ENCODE assay signal across 1 cellular context in genomic region chr22:32680277-32680676, GRCh38.
TF ChIP-seq lines count a peak whose summit lies in the region.

No MANE protein-coding gene starts in this region.

TF ChIP-seq in HepG2, 621 proteins besides CTCF, POLR2A, EP300 and RAD21 (continued from another document and continues in another):
- TF ChIP-seq, protein P1, sequence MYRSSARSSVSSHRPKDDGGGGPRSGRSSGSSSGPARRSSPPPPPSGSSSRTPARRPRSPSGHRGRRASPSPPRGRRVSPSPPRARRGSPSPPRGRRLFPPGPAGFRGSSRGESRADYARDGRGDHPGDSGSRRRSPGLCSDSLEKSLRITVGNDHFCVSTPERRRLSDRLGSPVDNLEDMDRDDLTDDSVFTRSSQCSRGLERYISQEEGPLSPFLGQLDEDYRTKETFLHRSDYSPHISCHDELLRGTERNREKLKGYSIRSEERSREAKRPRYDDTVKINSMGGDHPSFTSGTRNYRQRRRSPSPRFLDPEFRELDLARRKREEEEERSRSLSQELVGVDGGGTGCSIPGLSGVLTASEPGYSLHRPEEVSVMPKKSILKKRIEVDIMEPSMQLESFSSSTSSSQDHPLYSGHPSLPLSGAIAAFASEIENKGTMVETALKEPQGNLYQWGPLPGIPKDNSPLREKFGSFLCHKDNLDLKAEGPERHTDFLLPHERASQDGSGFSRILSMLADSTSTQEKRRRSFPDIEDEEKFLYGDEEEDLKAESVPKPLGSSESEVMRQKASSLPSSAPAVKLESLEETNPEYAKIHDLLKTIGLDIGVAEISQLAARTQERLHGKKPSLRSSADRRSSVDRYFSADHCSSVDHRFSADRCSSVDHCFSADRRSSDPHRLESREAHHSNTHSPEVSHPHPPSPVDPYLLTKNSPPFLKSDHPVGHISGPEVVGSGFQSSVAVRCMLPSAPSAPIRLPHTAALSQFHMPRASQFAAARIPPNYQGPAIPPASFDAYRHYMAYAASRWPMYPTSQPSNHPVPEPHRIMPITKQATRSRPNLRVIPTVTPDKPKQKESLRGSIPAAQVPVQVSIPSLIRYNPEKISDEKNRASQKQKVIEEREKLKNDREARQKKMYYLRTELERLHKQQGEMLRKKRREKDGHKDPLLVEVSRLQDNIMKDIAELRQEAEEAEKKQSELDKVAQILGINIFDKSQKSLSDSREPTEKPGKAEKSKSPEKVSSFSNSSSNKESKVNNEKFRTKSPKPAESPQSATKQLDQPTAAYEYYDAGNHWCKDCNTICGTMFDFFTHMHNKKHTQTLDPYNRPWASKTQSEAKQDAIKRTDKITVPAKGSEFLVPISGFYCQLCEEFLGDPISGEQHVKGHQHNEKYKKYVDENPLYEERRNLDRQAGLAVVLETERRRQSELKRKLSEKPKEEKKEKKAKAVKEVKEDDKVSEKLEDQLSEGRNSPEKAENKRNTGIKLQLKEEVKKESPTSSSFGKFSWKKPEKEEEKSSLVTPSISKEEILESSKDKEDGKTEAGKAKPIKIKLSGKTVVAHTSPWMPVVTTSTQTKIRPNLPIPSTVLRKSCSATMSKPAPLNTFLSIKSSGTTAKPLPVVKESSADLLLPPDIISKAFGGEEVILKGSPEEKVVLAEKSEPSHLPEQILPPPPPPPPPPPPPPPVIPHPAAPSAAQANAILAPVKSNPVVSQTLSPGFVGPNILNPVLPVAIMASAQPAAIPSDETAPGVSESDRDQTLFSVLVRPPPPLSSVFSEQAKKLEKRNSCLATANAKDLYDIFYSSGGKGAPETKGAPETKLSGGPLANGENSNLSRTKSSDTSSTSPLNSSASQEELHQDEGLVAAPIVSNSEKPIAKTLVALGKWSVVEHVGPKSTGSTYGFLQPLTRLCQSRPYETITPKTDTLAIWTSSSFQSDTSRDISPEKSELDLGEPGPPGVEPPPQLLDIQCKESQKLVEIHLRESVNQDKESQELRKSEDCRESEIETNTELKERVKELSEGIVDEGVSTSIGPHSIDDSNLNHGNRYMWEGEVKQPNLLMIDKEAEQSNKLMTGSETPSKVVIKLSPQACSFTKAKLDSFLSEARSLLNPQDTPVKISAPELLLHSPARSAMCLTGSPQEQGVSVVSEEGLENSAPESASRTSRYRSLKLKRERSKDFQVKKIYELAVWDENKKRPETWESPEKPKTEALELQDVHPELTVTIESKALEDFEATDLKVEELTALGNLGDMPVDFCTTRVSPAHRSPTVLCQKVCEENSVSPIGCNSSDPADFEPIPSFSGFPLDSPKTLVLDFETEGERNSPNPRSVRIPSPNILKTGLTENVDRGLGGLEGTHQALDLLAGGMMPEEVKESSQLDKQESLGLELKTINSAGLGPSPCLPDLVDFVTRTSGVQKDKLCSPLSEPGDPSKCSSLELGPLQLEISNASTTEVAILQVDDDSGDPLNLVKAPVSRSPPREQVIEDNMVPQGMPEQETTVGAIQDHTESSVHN (CRISPR knock-in tag; IDR thresholded peaks at IDR 0.05): no peak
- TF ChIP-seq, protein P2, sequence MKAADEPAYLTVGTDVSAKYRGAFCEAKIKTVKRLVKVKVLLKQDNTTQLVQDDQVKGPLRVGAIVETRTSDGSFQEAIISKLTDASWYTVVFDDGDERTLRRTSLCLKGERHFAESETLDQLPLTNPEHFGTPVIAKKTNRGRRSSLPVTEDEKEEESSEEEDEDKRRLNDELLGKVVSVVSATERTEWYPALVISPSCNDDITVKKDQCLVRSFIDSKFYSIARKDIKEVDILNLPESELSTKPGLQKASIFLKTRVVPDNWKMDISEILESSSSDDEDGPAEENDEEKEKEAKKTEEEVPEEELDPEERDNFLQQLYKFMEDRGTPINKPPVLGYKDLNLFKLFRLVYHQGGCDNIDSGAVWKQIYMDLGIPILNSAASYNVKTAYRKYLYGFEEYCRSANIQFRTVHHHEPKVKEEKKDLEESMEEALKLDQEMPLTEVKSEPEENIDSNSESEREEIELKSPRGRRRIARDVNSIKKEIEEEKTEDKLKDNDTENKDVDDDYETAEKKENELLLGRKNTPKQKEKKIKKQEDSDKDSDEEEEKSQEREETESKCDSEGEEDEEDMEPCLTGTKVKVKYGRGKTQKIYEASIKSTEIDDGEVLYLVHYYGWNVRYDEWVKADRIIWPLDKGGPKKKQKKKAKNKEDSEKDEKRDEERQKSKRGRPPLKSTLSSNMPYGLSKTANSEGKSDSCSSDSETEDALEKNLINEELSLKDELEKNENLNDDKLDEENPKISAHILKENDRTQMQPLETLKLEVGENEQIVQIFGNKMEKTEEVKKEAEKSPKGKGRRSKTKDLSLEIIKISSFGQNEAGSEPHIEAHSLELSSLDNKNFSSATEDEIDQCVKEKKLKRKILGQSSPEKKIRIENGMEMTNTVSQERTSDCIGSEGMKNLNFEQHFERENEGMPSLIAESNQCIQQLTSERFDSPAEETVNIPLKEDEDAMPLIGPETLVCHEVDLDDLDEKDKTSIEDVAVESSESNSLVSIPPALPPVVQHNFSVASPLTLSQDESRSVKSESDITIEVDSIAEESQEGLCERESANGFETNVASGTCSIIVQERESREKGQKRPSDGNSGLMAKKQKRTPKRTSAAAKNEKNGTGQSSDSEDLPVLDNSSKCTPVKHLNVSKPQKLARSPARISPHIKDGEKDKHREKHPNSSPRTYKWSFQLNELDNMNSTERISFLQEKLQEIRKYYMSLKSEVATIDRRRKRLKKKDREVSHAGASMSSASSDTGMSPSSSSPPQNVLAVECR (CRISPR knock-in tag; IDR thresholded peaks at IDR 0.05; ENCODE audit: borderline replicate concordance): peak; percentile 29; the same call in 1 of the 2 replicates
- TF ChIP-seq NFE2 (CRISPR knock-in tag; IDR thresholded peaks at IDR 0.05) (no peak), HNRNPH1 (optimal IDR thresholded peaks at IDR 0.05; ENCODE audit: low read depth, low read length) (no peak), HBP1 (CRISPR knock-in tag; IDR thresholded peaks at IDR 0.05; ENCODE audit: low read depth) (no peak), REXO4 (CRISPR knock-in tag; IDR thresholded peaks at IDR 0.05; ENCODE audit: borderline replicate concordance) (no peak), ETV6 (CRISPR knock-in tag; conservative IDR thresholded peaks at IDR 0.05) (no peak), ZNF34 (CRISPR knock-in tag; IDR thresholded peaks at IDR 0.05; ENCODE audit: borderline replicate concordance) (no peak), FOXO1 (CRISPR knock-in tag; IDR thresholded peaks at IDR 0.05) (peak; percentile 65; the same call in 1 of the 2 replicates), RNF219 (CRISPR knock-in tag; IDR thresholded peaks at IDR 0.05) (no peak), MBNL3 (CRISPR knock-in tag; conservative IDR thresholded peaks at IDR 0.05) (no peak), ZNF670 (CRISPR knock-in tag; IDR thresholded peaks at IDR 0.05; ENCODE audit: borderline replicate concordance) (no peak), ZNF777 (CRISPR knock-in tag; IDR thresholded peaks at IDR 0.05) (no peak), NR2F2 (IDR thresholded peaks at IDR 0.05; ENCODE audit: borderline replicate concordance, low read depth) (0 out of 2 replicates have a peak, but pooled peaks have one; percentile 36), U2AF1 (optimal IDR thresholded peaks at IDR 0.05; ENCODE audit: low read depth, low read length) (no peak), NCOA5 (CRISPR knock-in tag; IDR thresholded peaks at IDR 0.05) (no peak), ZBTB10 (CRISPR knock-in tag; IDR thresholded peaks at IDR 0.05; ENCODE audit: borderline replicate concordance) (no peak), RARA (CRISPR knock-in tag; IDR thresholded peaks at IDR 0.05) (peak; percentile 93), SSRP1 (CRISPR knock-in tag; IDR thresholded peaks at IDR 0.05) (no peak), GATA4 (IDR thresholded peaks at IDR 0.05; ENCODE audit: borderline replicate concordance, low read depth) (no peak), HOXA7 (CRISPR knock-in tag; IDR thresholded peaks at IDR 0.05) (no peak), ZNF75D (CRISPR knock-in tag; IDR thresholded peaks at IDR 0.05; ENCODE audit: borderline replicate concordance) (no peak), HDAC2 (CRISPR knock-in tag; IDR thresholded peaks at IDR 0.05) (0 out of 2 replicates have a peak, but pooled peaks have one; percentile 27), SOX13 (IDR thresholded peaks at IDR 0.05) (no peak), SOX13 (CRISPR knock-in tag; conservative IDR thresholded peaks at IDR 0.05 in 1 of 2, IDR thresholded peaks at IDR 0.05 in 1 of 2) (peak in 1 of 2 experiments; percentile 54; a peak in 2 of 4 replicates), PPARG (CRISPR knock-in tag; conservative IDR thresholded peaks at IDR 0.05) (peak; percentile 90), BCL6 (CRISPR knock-in tag; IDR thresholded peaks at IDR 0.05) (peak; percentile 93), FOXP1 (IDR thresholded peaks at IDR 0.05) (no peak), FOXP1 (CRISPR knock-in tag; IDR thresholded peaks at IDR 0.05) (peak; percentile 61; the same call in 1 of the 2 replicates), NFIC (IDR thresholded peaks at IDR 0.05; ENCODE audit: low read length) (no peak), ZFP90 (CRISPR knock-in tag; IDR thresholded peaks at IDR 0.05; ENCODE audit: borderline replicate concordance) (no peak), SNAPC2 (CRISPR knock-in tag; IDR thresholded peaks at IDR 0.05) (no peak), SOX5 (CRISPR knock-in tag; IDR thresholded peaks at IDR 0.05; ENCODE audit: borderline replicate concordance) (0 out of 2 replicates have a peak, but pooled peaks have one; percentile 30), SETDB1 (CRISPR knock-in tag; IDR thresholded peaks at IDR 0.05; ENCODE audit: borderline replicate concordance) (no peak), FOXK2 (IDR thresholded peaks at IDR 0.05) (no peak), WIZ (CRISPR knock-in tag; IDR thresholded peaks at IDR 0.05) (no peak)
- TF ChIP-seq, protein P3, sequence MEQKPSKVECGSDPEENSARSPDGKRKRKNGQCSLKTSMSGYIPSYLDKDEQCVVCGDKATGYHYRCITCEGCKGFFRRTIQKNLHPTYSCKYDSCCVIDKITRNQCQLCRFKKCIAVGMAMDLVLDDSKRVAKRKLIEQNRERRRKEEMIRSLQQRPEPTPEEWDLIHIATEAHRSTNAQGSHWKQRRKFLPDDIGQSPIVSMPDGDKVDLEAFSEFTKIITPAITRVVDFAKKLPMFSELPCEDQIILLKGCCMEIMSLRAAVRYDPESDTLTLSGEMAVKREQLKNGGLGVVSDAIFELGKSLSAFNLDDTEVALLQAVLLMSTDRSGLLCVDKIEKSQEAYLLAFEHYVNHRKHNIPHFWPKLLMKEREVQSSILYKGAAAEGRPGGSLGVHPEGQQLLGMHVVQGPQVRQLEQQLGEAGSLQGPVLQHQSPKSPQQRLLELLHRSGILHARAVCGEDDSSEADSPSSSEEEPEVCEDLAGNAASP (CRISPR knock-in tag; IDR thresholded peaks at IDR 0.05; ENCODE audit: borderline replicate concordance): peak; percentile 30; the same call in 1 of the 2 replicates
- TF ChIP-seq, protein P4, sequence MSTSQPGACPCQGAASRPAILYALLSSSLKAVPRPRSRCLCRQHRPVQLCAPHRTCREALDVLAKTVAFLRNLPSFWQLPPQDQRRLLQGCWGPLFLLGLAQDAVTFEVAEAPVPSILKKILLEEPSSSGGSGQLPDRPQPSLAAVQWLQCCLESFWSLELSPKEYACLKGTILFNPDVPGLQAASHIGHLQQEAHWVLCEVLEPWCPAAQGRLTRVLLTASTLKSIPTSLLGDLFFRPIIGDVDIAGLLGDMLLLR (CRISPR knock-in tag; IDR thresholded peaks at IDR 0.05): no peak
